In the genomic region with DNA sequence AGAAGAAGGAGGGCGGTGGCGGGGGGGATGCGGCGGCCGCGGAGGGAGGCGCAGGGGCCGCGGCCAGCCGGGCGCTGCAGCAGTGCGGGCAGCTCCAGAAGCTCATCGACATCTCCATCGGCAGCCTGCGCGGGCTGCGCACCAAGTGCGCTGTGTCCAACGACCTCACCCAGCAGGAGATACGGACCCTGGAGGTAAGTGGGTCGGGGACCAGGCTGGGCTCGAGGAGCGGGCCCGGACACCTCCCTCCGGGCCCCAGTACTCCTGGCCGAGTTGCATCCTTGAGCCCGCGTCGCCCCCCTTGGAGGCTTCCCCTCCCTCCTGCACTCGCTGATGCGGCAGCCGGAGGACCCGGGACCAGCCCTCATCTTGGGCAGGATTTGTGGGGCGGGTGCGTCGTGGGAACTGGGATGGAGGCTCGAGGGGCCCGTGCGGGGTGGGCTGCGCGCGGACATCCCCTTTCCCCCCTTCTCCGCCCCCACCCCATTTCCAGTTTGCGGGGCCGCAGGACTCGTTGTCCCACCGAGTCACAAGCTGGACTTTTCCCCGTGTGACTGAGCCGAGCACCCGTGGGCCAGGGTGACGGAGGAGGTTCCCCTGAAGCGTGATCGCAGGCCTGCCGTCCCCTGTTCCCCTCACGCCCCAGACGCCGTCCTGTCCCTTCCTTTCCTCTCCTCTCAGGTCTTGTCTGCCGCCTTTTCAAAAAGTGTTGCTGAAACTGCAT, we compare ENCODE assay signal across 1 cellular context.
A peak's percentile ranks its signal among the peaks of the same experiment; 100 is the strongest.
TF ChIP-seq lines count a peak whose summit lies in the region.

No MANE protein-coding gene starts in this region.

TF ChIP-seq in K562, 482 proteins besides CTCF, POLR2A, EP300 and RAD21 (continued from another document):
- TF ChIP-seq BRD4 (IDR thresholded peaks at IDR 0.05) (no peak), SNIP1 (IDR thresholded peaks at IDR 0.05; ENCODE audit: low read depth) (no peak), HNRNPLL (IDR thresholded peaks at IDR 0.05; ENCODE audit: low read depth, low read length, poor library complexity, severe bottlenecking) (peak; percentile 35), SP2 (IDR thresholded peaks at IDR 0.05; ENCODE audit: extremely low read depth, low read depth, low read length, poor library complexity, severe bottlenecking) (no peak)
- TF ChIP-seq, protein P1, sequence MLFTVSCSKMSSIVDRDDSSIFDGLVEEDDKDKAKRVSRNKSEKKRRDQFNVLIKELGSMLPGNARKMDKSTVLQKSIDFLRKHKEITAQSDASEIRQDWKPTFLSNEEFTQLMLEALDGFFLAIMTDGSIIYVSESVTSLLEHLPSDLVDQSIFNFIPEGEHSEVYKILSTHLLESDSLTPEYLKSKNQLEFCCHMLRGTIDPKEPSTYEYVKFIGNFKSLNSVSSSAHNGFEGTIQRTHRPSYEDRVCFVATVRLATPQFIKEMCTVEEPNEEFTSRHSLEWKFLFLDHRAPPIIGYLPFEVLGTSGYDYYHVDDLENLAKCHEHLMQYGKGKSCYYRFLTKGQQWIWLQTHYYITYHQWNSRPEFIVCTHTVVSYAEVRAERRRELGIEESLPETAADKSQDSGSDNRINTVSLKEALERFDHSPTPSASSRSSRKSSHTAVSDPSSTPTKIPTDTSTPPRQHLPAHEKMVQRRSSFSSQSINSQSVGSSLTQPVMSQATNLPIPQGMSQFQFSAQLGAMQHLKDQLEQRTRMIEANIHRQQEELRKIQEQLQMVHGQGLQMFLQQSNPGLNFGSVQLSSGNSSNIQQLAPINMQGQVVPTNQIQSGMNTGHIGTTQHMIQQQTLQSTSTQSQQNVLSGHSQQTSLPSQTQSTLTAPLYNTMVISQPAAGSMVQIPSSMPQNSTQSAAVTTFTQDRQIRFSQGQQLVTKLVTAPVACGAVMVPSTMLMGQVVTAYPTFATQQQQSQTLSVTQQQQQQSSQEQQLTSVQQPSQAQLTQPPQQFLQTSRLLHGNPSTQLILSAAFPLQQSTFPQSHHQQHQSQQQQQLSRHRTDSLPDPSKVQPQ (CRISPR knock-in tag; IDR thresholded peaks at IDR 0.05; ENCODE audit: borderline replicate concordance): no peak
